In genomic region chr4:36312511-36312910, GRCh38 we compare ENCODE assay signal across 22 cellular contexts. TPM values are rescaled to one million over a fixed set of nuclear protein-coding genes. Genes with fewer than 3 reads are reported as not detected.
DNase-seq lines count a peak whose midpoint lies in the region; ATAC-seq, FAIRE-seq and TF ChIP-seq lines count a peak whose summit lies in the region.
"Had no signal": no experiment of that assay in that cellular context is flagged by ENCODE, and none has a peak within 500 bp of the region (broad histone marks: within the 10 kb centered on the region; RNA-seq: fewer than 3 reads in every experiment).

No MANE protein-coding gene starts in this region.

- intact Hi-C loops in natural killer cell (cut with micrococcal nuclease), result no loop called here
- intact Hi-C loops in ovary (cut with DNase I), result no loop called here

- no peak for DNase-seq in GM19239 (ENCODE audit: insufficient read length, low spot score)
- peak; percentile 15 for DNase-seq in WERI-Rb-1
- DNase-seq in natural killer cell, result no peak
- no peak for DNase-seq in NOMO-1 (lab: John Stamatoyannopoulos, UW; ENCODE audit: unreplicated experiment in 2 of 2)
- DNase-seq in ovary, result no peak
- DNase-seq in stimulated activated CD4-positive, alpha-beta T cell treated with anti-CD3 and anti-CD28 coated beads, Interleukin-2, amount 100 ng/mL, for 48 hours, result no peak
- DNase-seq in NCI-H146 (lab: John Stamatoyannopoulos, UW), result no peak
- DNase-seq: CD4-positive, alpha-beta memory T cell; DMS79; HFFc6; NCI-H1417; NCI-H2029; NCI-H2171; NCI-H446 treated with DMSO at 0.1 percent for 48 hours; Peyer's patch had no signal

- H3K4me2 ChIP-seq in BLaER1 treated with 17β-estradiol and CSF1 and Interleukin-3, amounts not matched to agents 10 nM and 100 nM, result peak overlapping the region; percentile 74 to 98 (median 82)

- TF ChIP-seq CTCF in WERI-Rb-1 (IDR thresholded peaks at IDR 0.05; ENCODE audit: low read depth, low read length) (no peak), natural killer cell (IDR thresholded peaks at IDR 0.05) (no peak), ovary (IDR thresholded peaks at IDR 0.05) (no peak)

- peaks cover 44 to 45% of the 10 kb centered on the region in 2 donors for H3K4me1 Mint-ChIP-seq in natural killer cell

- no peaks in the 10 kb centered on the region for H3K27me3 ChIP-seq in BLaER1 treated with 17β-estradiol and CSF1 and Interleukin-3, amounts not matched to agents 10 nM and 100 nM
- H3K27me3 ChIP-seq in WERI-Rb-1 (ENCODE audit: insufficient read depth, low read depth, severe bottlenecking) (peaks cover 78% of the 10 kb centered on the region), ovary (no peaks in the 10 kb centered on the region)
- H3K27me3 ChIP-seq: Peyer's patch had no signal

- no peak for ATAC-seq in natural killer cell
- ATAC-seq: Right ventricle myocardium inferior had no signal

- peak; percentile 47 for FAIRE-seq in GM19239 (lab: Jason Lieb, UNC)
- FAIRE-seq: D721Med had no signal

- peak overlapping the region; percentile 16 to 93 (median 86); a peak in 20 of 22 replicates for H3K9ac ChIP-seq in BLaER1 treated with 17β-estradiol and CSF1 and Interleukin-3, amounts not matched to agents 10 nM and 100 nM

- H3K4me1 ChIP-seq in BLaER1 treated with 17β-estradiol and CSF1 and Interleukin-3, amounts not matched to agents 10 nM and 100 nM, result peaks cover 64 to 98% (median 68%) of the 10 kb centered on the region in 10 experiments
- H3K4me1 ChIP-seq in ovary (ENCODE audit: insufficient read depth), result no peaks in the 10 kb centered on the region

- H3K9me3 Mint-ChIP-seq in natural killer cell, result no peaks in the 10 kb centered on the region
- H3K9me3 Mint-ChIP-seq: CD4-positive, alpha-beta memory T cell had no signal

- no peaks in the 10 kb centered on the region for H3K27me3 Mint-ChIP-seq in natural killer cell (ENCODE audit: low read depth in 2 of 2)
- H3K27me3 Mint-ChIP-seq: CD4-positive, alpha-beta memory T cell had no signal

- H3K4me3 ChIP-seq in BLaER1 treated with 17β-estradiol and CSF1 and Interleukin-3, amounts not matched to agents 10 nM and 100 nM, result no peak overlapping the region
- H3K4me3 ChIP-seq in WERI-Rb-1 (ENCODE audit: low read depth, low read length) (no peak overlapping the region), ovary (no peak overlapping the region)
- H3K4me3 ChIP-seq: Peyer's patch, SK-N-MC had no signal

- no peaks in the 10 kb centered on the region for H3K36me3 ChIP-seq in BLaER1 treated with 17β-estradiol and CSF1 and Interleukin-3, amounts not matched to agents 10 nM and 100 nM
- no peaks in the 10 kb centered on the region for H3K36me3 ChIP-seq in WERI-Rb-1
- H3K36me3 ChIP-seq in ovary, result no peaks in the 10 kb centered on the region
- H3K36me3 ChIP-seq: Peyer's patch had no signal

- peak overlapping the region; percentile 94 to 100 (median 98) for H3K27ac ChIP-seq in BLaER1 treated with 17β-estradiol and CSF1 and Interleukin-3, amounts not matched to agents 10 nM and 100 nM
- no peak overlapping the region for H3K27ac ChIP-seq in WERI-Rb-1
- no peak overlapping the region for H3K27ac ChIP-seq in ovary
- H3K27ac ChIP-seq: Peyer's patch, SK-N-MC had no signal

- peak overlapping the region; percentile 41 to 72 for H3K27ac Mint-ChIP-seq in natural killer cell
- H3K27ac Mint-ChIP-seq: HFFc6 had no signal

- no peaks in the 10 kb centered on the region for H4K20me1 ChIP-seq in BLaER1 treated with 17β-estradiol and CSF1 and Interleukin-3, amounts not matched to agents 10 nM and 100 nM

- H3K9me3 ChIP-seq in BLaER1 treated with 17β-estradiol and CSF1 and Interleukin-3, amounts not matched to agents 10 nM and 100 nM (replicated peaks in 1 of 11), result peaks cover 0 to 16% (median 9%) of the 10 kb centered on the region in 11 experiments; a peak in 11 of 22 replicates
- H3K9me3 ChIP-seq in WERI-Rb-1 (ENCODE audit: severe bottlenecking) (no peaks in the 10 kb centered on the region), ovary (no peaks in the 10 kb centered on the region)
- H3K9me3 ChIP-seq: Peyer's patch had no signal

- TF ChIP-seq POLR2A in ovary (IDR thresholded peaks at IDR 0.05), result no peak

- no peaks in the 10 kb centered on the region for H3K36me3 Mint-ChIP-seq in natural killer cell

- 77 to 83% (median 77%) methylated on average over 3 of the region's 3 CpGs for WGBS in ovary, 3 donors

- peak overlapping the region; percentile 73 for H3K4me3 Mint-ChIP-seq in natural killer cell
- H3K4me3 Mint-ChIP-seq: CD4-positive, alpha-beta memory T cell; HFFc6 had no signal

- no peak for TF ChIP-seq EP300 in ovary (IDR thresholded peaks at IDR 0.05)

RNA-seq across cellular contexts. Expression of gene DTHD1, which starts 31.1 kb away (rescaled TPM):
- total RNA-seq in natural killer cell (10 to 100 TPM; 67.0 to 95.4 (median 81.5) TPM), ovary (10 to 100 TPM in 1 of 7 donors, 1 to 10 TPM in 2, under 1 TPM in 2, not detected in 2; 0.94 to 14.8 (median 1.1) TPM)
- under 1 TPM; 0.04 to 0.70 TPM for polyA plus RNA-seq in ovary
- total RNA-seq: A673, H4, HFFc6, LHCN-M2, Right ventricle myocardium inferior had no signal

Comparison
In these comparisons a context has a peak if more than half of its experiments do, and no peak if none do; other contexts are left out.
1. H3K27ac ChIP-seq: peak in BLaER1 treated with 17β-estradiol and CSF1 and Interleukin-3, amounts not matched to agents 10 nM and 100 nM (11 of 11); none in WERI-Rb-1 (single experiment) and ovary (0 of 2).
2. RNA of gene DTHD1, which starts 31.1 kb away (total RNA-seq): 67.0 to 95.4 TPM in natural killer cell; 0.94 to 14.8 TPM in ovary; every median in the first group is over 4 times any median in the second.